Comparison of ENCODE assay signal across 24 cellular contexts in the genomic region with DNA sequence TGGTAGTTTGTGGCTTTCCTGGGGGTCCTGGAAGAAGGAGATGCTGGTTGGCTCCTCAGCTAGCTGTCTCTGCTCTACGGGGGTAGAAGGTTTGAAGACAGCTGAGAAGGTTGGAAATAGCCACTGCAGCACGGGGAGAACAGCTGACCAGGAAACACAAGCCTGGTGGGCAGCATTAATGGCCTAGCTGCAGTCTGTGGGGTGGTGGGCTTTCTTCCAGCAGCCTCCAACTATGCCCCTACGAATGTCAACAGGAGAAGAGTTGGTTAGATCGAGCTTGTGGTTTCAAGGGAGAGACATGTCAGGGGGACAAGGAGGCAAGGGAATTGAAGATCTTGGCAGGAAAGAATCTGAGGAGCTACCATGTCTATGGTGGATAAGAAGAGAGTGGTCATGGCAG. TPM values are rescaled to one million over a fixed set of nuclear protein-coding genes. Genes with fewer than 3 reads are reported as not detected.
"Had no signal": no experiment of that assay in that cellular context is flagged by ENCODE, and none has a peak within 500 bp of the region (broad histone marks: within the 10 kb centered on the region; RNA-seq: fewer than 3 reads in every experiment).

No MANE protein-coding gene starts in this region.

- H3K27me3 ChIP-seq: ovary, sigmoid colon, tibial nerve, upper lobe of right lung, uterus had no signal

- H3K4me1 ChIP-seq: lower lobe of right lung, psoas muscle, sigmoid colon, tibial nerve, upper lobe of right lung, uterus had no signal

- H3K27ac ChIP-seq: dorsolateral prefrontal cortex, lower lobe of right lung, ovary, psoas muscle, sigmoid colon, thoracic aorta, tibial nerve, upper lobe of right lung, uterus had no signal

- H3K36me3 ChIP-seq: lower lobe of right lung, ovary, sigmoid colon, thoracic aorta, tibial nerve, upper lobe of right lung, uterus had no signal

- H3K4me3 ChIP-seq: dorsolateral prefrontal cortex, lower lobe of right lung, mucosa of descending colon, ovary, psoas muscle, sigmoid colon, thoracic aorta, tibial nerve, upper lobe of right lung, uterus had no signal

- DNase-seq: dorsolateral prefrontal cortex; effector CD4-positive, alpha-beta T cell; hypothalamus; immature natural killer cell; islet precursor cell; kidney glomerular epithelial cell; left ventricle myocardium superior; lower lobe of right lung; mucosa of descending colon; naive thymus-derived CD8-positive, alpha-beta T cell; occipital lobe; ovary; posterior cingulate gyrus; psoas muscle; right cardiac atrium; sigmoid colon; small intestine; stimulated activated CD4-positive, alpha-beta T cell treated with anti-CD3 and anti-CD28 coated beads, Interleukin-15, amount 100 ng/mL, for 24 hours; stimulated activated CD4-positive, alpha-beta T cell treated with anti-CD3 and anti-CD28 coated beads, Interleukin-2, amount 100 ng/mL, for 48 hours; stimulated activated naive B cell treated with anti-CD40 and anti-IgM and Interleukin-4, amounts not matched to agents 10 μg/mL and 1 μg/mL and 100 μg/mL, for 72 hours; upper lobe of right lung; uterus had no signal

- H3K9me3 ChIP-seq: lower lobe of right lung, mucosa of descending colon, ovary, psoas muscle, sigmoid colon, thoracic aorta, tibial nerve, upper lobe of right lung, uterus had no signal

- ATAC-seq: left ventricle myocardium superior; lower lobe of right lung; mucosa of descending colon; naive thymus-derived CD8-positive, alpha-beta T cell; psoas muscle; right cardiac atrium; stimulated activated naive B cell treated with anti-CD40 and anti-IgM and Interleukin-4, amounts not matched to agents 10 μg/mL and 1 μg/mL and 100 μg/mL, for 72 hours; upper lobe of right lung had no signal

RNA-seq across cellular contexts. Expression of a gene that starts 38.9 kb away (rescaled TPM):
- total RNA-seq: thoracic aorta had no signal
